Comparison of ENCODE assay signal across 14 cellular contexts in the genomic region with DNA sequence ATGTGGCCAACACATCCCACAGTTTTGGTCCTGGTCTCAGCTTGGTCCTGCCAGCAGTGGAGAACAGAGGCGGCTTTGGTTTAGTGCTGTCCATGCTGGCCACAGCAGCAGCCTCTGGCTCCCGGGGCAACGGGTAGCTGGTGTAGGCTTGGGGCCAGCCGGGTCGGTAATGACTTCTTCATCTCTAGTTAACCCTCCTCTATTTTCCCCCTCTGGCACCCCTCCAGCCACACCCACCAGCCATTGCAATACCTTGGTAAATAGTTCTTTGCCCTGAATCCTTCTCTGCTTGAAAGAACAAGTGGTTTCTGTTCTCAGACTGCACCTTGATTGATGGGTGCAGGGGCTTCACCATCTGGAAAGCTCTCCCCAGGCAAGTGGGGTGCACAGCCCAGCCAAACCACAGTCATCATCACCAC. TPM values are rescaled to one million over a fixed set of nuclear protein-coding genes. Genes with fewer than 3 reads are reported as not detected.
A peak's percentile ranks its signal among the peaks of the same experiment; 100 is the strongest.
DNase-seq lines count a peak whose midpoint lies in the region; ATAC-seq and TF ChIP-seq lines count a peak whose summit lies in the region.
"Had no signal": no experiment of that assay in that cellular context is flagged by ENCODE, and none has a peak within 500 bp of the region (broad histone marks: within the 10 kb centered on the region; RNA-seq: fewer than 3 reads in every experiment).

No MANE protein-coding gene starts in this region.

- TF ChIP-seq POLR2A in right lobe of liver (IDR thresholded peaks at IDR 0.05) (no peak), ovary (IDR thresholded peaks at IDR 0.05) (no peak)

- H3K23me2 ChIP-seq in H9 (ENCODE audit: insufficient read length, low read depth, low read length, poor library complexity, severe bottlenecking), result no peaks in the 10 kb centered on the region

- ATAC-seq in HG02759 (IDR thresholded peaks at IDR 0.05; ENCODE audit: unreplicated experiment), result peak; percentile 36
- peak; percentile 15 to 41 (median 30) for ATAC-seq in right lobe of liver
- peak; percentile 34 for ATAC-seq in upper lobe of right lung
- ATAC-seq in GM19035 (IDR thresholded peaks at IDR 0.05; ENCODE audit: unreplicated experiment), result no peak

- intact Hi-C loops in PC-9 (cut with micrococcal nuclease; ENCODE audit: unreplicated experiment), result loop anchor here (2.0 to 5.0 kb wide), 5 partner anchors 48 to 208 kb away; a partner anchor contains a TSS
- intact Hi-C loops in right lobe of liver (cut with DNase I), result no loop called here
- intact Hi-C loops in upper lobe of right lung (cut with DNase I), result loop anchor here (10.0 kb wide), 1 partner anchor 176 kb away; a partner anchor contains a TSS
- intact Hi-C loops in ovary (cut with DNase I), result loop anchor here in 1 of 4 donors (10.0 kb wide), 1 partner anchor 536 kb away; no protein-coding TSS in a partner anchor

- H3K4me1 ChIP-seq in PC-9 (replicated peaks; ENCODE audit: insufficient read depth) (peaks cover 56% of the 10 kb centered on the region), right lobe of liver (peaks cover 0 to 6% (median 0%) of the 10 kb centered on the region in 4 donors), upper lobe of right lung (no peaks in the 10 kb centered on the region), ovary (ENCODE audit: insufficient read depth) (no peaks in the 10 kb centered on the region), H9 (ENCODE audit: insufficient read depth, low read length) (no peaks in the 10 kb centered on the region)

- no peak overlapping the region for H2AK5ac ChIP-seq in H9 (ENCODE audit: insufficient read length, low read length)

- no peaks in the 10 kb centered on the region for H3K79me2 ChIP-seq in PC-9 (ENCODE audit: low read depth)
- H3K79me2 ChIP-seq in H9 (ENCODE audit: insufficient read depth, low read length), result no peaks in the 10 kb centered on the region

- H3K27ac ChIP-seq in PC-9, result peak overlapping the region; percentile 25; the same call in 1 of the 2 replicates
- no peak overlapping the region for H3K27ac ChIP-seq in right lobe of liver
- H3K27ac ChIP-seq in upper lobe of right lung, result no peak overlapping the region
- no peak overlapping the region for H3K27ac ChIP-seq in ovary
- no peak overlapping the region for H3K27ac ChIP-seq in H9 (ENCODE audit: insufficient read length, low read depth, low read length)
- H3K27ac ChIP-seq: left lung had no signal

- H3K18ac ChIP-seq in H9 (ENCODE audit: insufficient read length, low read depth, low read length), result no peak overlapping the region

- peaks cover 5% of the 10 kb centered on the region for H3K27me3 Mint-ChIP-seq in H9 (ENCODE audit: low read depth)

- H2BK5ac ChIP-seq in H9 (ENCODE audit: insufficient read length, low read length), result no peak overlapping the region

- H3K4ac ChIP-seq in H9 (ENCODE audit: low read depth, low read length), result no peak overlapping the region

- H3K23ac ChIP-seq in H9 (ENCODE audit: insufficient read length, low read depth, low read length), result no peak overlapping the region

- H3F3A ChIP-seq in PC-9 (ENCODE audit: insufficient read depth, low read depth), result no peaks in the 10 kb centered on the region; the same call in 1 of the 2 replicates

- H3K4me3 Mint-ChIP-seq in H9, result no peak overlapping the region

- H3K4me1 Mint-ChIP-seq in H9, result peaks cover 9 to 16% of the 10 kb centered on the region in 2 experiments; a peak in 3 of 4 replicates

- TF ChIP-seq CTCF in PC-9 (conservative IDR thresholded peaks at IDR 0.05) (no peak), right lobe of liver (IDR thresholded peaks at IDR 0.05) (no peak), upper lobe of right lung (IDR thresholded peaks at IDR 0.05) (no peak), ovary (IDR thresholded peaks at IDR 0.05) (no peak), H9 (conservative IDR thresholded peaks at IDR 0.05) (no peak)

- H3K56ac ChIP-seq in H9 (ENCODE audit: insufficient read length, low read depth, low read length), result no peak overlapping the region

- no peaks in the 10 kb centered on the region for H3K9me3 ChIP-seq in PC-9 (ENCODE audit: insufficient read depth, low read depth)
- no peaks in the 10 kb centered on the region for H3K9me3 ChIP-seq in right lobe of liver
- H3K9me3 ChIP-seq in upper lobe of right lung, result no peaks in the 10 kb centered on the region
- H3K9me3 ChIP-seq in ovary, result no peaks in the 10 kb centered on the region
- H3K9me3 ChIP-seq in H9 (ENCODE audit: control insufficient read depth, low read depth, low read length), result no peaks in the 10 kb centered on the region
- H3K9me3 ChIP-seq: left lung had no signal

- CTCF ChIA-PET in PC-9 (lab: Charles Lee), result no interaction called here

- H3K4me2 ChIP-seq in PC-9, result peak overlapping the region; percentile 28
- H3K4me2 ChIP-seq in H9 (ENCODE audit: insufficient read depth, insufficient read length, low read length), result no peak overlapping the region

- no peak overlapping the region for H3T11ph ChIP-seq in H9 (ENCODE audit: low read length)

- no peak for TF ChIP-seq EP300 in ovary (IDR thresholded peaks at IDR 0.05)

- H3K36me3 Mint-ChIP-seq in H9 (ENCODE audit: insufficient read depth in 1 of 3, low read depth in 3 of 3), result no peaks in the 10 kb centered on the region

- no TSS peak for BruUV-seq in PC-9 (replicated peaks; lab: Mats Ljungman, UMichigan)

- H3K9me3 Mint-ChIP-seq in H9, result no peaks in the 10 kb centered on the region; a peak in 1 of 5 replicates

- H2BK20ac ChIP-seq in H9 (ENCODE audit: low read depth, low read length, poor library complexity, severe bottlenecking), result no peak overlapping the region

- no peaks in the 10 kb centered on the region for H3K9me2 ChIP-seq in PC-9 (ENCODE audit: insufficient read depth)

- H2BK15ac ChIP-seq in H9 (ENCODE audit: low read depth, low read length), result no peak overlapping the region

- H4K5ac ChIP-seq in H9 (ENCODE audit: insufficient read length, low read depth, low read length), result no peak overlapping the region

- H4K20me1 ChIP-seq in PC-9 (ENCODE audit: insufficient read depth), result no peaks in the 10 kb centered on the region
- H4K20me1 ChIP-seq in H9 (ENCODE audit: control insufficient read depth, insufficient read depth, insufficient read length), result no peaks in the 10 kb centered on the region

- H2AFZ ChIP-seq in PC-9 (no peak overlapping the region), H9 (ENCODE audit: low read length) (no peak overlapping the region)

- H3K4me3 ChIP-seq in PC-9 (no peak overlapping the region), right lobe of liver (no peak overlapping the region), upper lobe of right lung (no peak overlapping the region), ovary (no peak overlapping the region)
- H3K4me3 ChIP-seq: left lung had no signal

- no peak overlapping the region; the same call in 1 of the 2 replicates for H3K14ac ChIP-seq in H9 (ENCODE audit: insufficient read depth, low read length)

- no peak overlapping the region for H2BK12ac ChIP-seq in H9 (ENCODE audit: insufficient read length, low read depth, low read length)

- no peak overlapping the region for H3K27ac Mint-ChIP-seq in H9

- no peak overlapping the region for H2BK120ac ChIP-seq in H9 (ENCODE audit: low read depth, low read length, poor library complexity, severe bottlenecking)

- POLR2A ChIA-PET in PC-9 (lab: Charles Lee; ENCODE audit: unreplicated experiment), result no interaction called here

- H3K9ac ChIP-seq in H9 (ENCODE audit: extremely low read depth, insufficient read length, low read length), result no peak overlapping the region

- H4K8ac ChIP-seq in H9 (replicated peaks; ENCODE audit: insufficient read length, low read depth, low read length), result no peak overlapping the region

- H3K36me3 ChIP-seq in PC-9 (ENCODE audit: low read depth) (no peaks in the 10 kb centered on the region), right lobe of liver (no peaks in the 10 kb centered on the region), upper lobe of right lung (no peaks in the 10 kb centered on the region), ovary (no peaks in the 10 kb centered on the region)
- H3K36me3 ChIP-seq: left lung had no signal

- 26% methylated on average over 4 of the region's 5 CpGs for WGBS in right lobe of liver (ENCODE audit: insufficient coverage, low coverage, low lambda C conversion rate, missing lambda C conversion rate)
- WGBS in ovary, 3 donors, result 89 to 92% (median 92%) methylated on average over 5 of the region's 5 CpGs
- WGBS in H9 (ENCODE audit: extremely low coverage, insufficient read length, low lambda C conversion rate), result no CpG with 5 or more reads among the region's 5 CpGs

- no peaks in the 10 kb centered on the region for H3K27me3 ChIP-seq in PC-9 (ENCODE audit: insufficient read depth, low read depth)
- no peaks in the 10 kb centered on the region for H3K27me3 ChIP-seq in right lobe of liver
- no peaks in the 10 kb centered on the region for H3K27me3 ChIP-seq in upper lobe of right lung
- H3K27me3 ChIP-seq in ovary, result peaks cover 2% of the 10 kb centered on the region
- H3K27me3 ChIP-seq in H9 (ENCODE audit: insufficient read depth, low read length), result no peaks in the 10 kb centered on the region
- H3K27me3 ChIP-seq: left lung had no signal

- no peak overlapping the region for H4K91ac ChIP-seq in H9 (ENCODE audit: insufficient read length, low read depth, low read length)

- H3K79me1 ChIP-seq in H9 (ENCODE audit: insufficient read depth, low read depth, low read length, poor library complexity, severe bottlenecking), result no peaks in the 10 kb centered on the region

- peak in 1 of 2 experiments; percentile 46 for DNase-seq in PC-9
- DNase-seq in right lobe of liver, result peak in 2 of 3 donors; percentile 30 to 60
- DNase-seq in upper lobe of right lung, result peak; percentile 69
- DNase-seq in ovary, result no peak
- DNase-seq in H9, result no peak
- DNase-seq: activated CD4-positive, alpha-beta T cell treated with anti-CD3 and anti-CD28 coated beads for 4 hours; activated CD8-positive, alpha-beta memory T cell treated with anti-CD3 and anti-CD28 coated beads, Interleukin-2, amount 50 U/mL, for 4 hours; activated effector memory CD4-positive, alpha-beta T cell treated with anti-CD3 and anti-CD28 coated beads, Interleukin-2, amount 50 U/mL, for 16 hours; amniotic stem cell; NCI-H2029; stimulated activated CD4-positive, alpha-beta T cell treated with anti-CD3 and anti-CD28 coated beads, Interleukin-2, amount 100 ng/mL, for 48 hours had no signal

RNA-seq across cellular contexts. Expression of a gene that starts 31.7 kb away (rescaled TPM):
- total RNA-seq in PC-9 (2021) (1.9 and 2.0 TPM in 2 replicates), right lobe of liver (1 to 10 TPM in 4 of 6 experiments, under 1 TPM in 2; 0.62 to 1.9 (median 1.5) TPM), upper lobe of right lung (3.1 TPM), ovary (1 to 10 TPM in 6 of 7 donors, under 1 TPM in 1; 0.83 to 2.9 (median 1.7) TPM), H9 (2021) (0.94 and 1.2 TPM in 2 replicates)
- 1 to 10 TPM in 1 of 2 donors, under 1 TPM in 1; 0.84 to 1.5 TPM for polyA plus RNA-seq in ovary

Comparison
In these comparisons a context has a peak if more than half of its experiments do, and no peak if none do; other contexts are left out.
1. DNase-seq: peak in right lobe of liver (2 of 3) and upper lobe of right lung (single experiment); none in ovary (0 of 5) and H9 (single experiment).
2. intact Hi-C loops: an anchor here in PC-9 (2.0 to 5.0 kb wide) and upper lobe of right lung (10.0 kb wide); none called in right lobe of liver.